ENCODE assay signal across 1 cellular context in genomic region chr13:48784906-48785555, GRCh38.
TF ChIP-seq lines count a peak whose summit lies in the region.

No MANE protein-coding gene starts in this region.

TF ChIP-seq in SK-N-SH treated with all-trans-retinoic acid at 6 μM for 48 hours, 23 proteins besides CTCF, POLR2A, EP300 and RAD21 (continued from another document):
- TF ChIP-seq CREB5 (CRISPR knock-in tag; IDR thresholded peaks at IDR 0.05; ENCODE audit: low read depth) (no peak), TSHZ2 (CRISPR knock-in tag; IDR thresholded peaks at IDR 0.05) (no peak), RARB (CRISPR knock-in tag; IDR thresholded peaks at IDR 0.05) (no peak), ZNF8 (CRISPR knock-in tag; IDR thresholded peaks at IDR 0.05) (no peak)
